Comparison of ENCODE assay signal across 8 cellular contexts in genomic region chr7:135977020-135977741, GRCh38. TPM values are rescaled to one million over a fixed set of nuclear protein-coding genes. Genes with fewer than 3 reads are reported as not detected.
DNase-seq lines count a peak whose midpoint lies in the region; ATAC-seq lines count a peak whose summit lies in the region.

Gene MTPN, minus strand, starts transcription at chr7:135977359. Its CDS starts 259 bp downstream, at chr7:135977100.

- H3K9me3 Mint-ChIP-seq in activated naive CD4-positive, alpha-beta T cell treated with anti-CD3 and anti-CD28 coated beads, Interleukin-2, amount 50 U/mL, for 72 hours: peaks cover 4 to 5% of the 10 kb centered on the region in 2 donors

- peak; percentile 56 for ATAC-seq in HG02610 (IDR thresholded peaks at IDR 0.05; ENCODE audit: unreplicated experiment)
- ATAC-seq in activated naive CD4-positive, alpha-beta T cell treated with anti-CD3 and anti-CD28 coated beads, Interleukin-2, amount 50 U/mL, for 72 hours: peak; percentile 85 to 88

- peak within 1 kb of the TSS; percentile 91 to 98 for H3K27ac Mint-ChIP-seq in activated naive CD4-positive, alpha-beta T cell treated with anti-CD3 and anti-CD28 coated beads, Interleukin-2, amount 50 U/mL, for 72 hours

- peaks cover 20 to 30% of the 10 kb centered on the region in 2 donors for H3K36me3 Mint-ChIP-seq in activated naive CD4-positive, alpha-beta T cell treated with anti-CD3 and anti-CD28 coated beads, Interleukin-2, amount 50 U/mL, for 72 hours

- H3K27ac ChIP-seq in temporal lobe (ENCODE audit: low read depth, low read length): peak within 1 kb of the TSS; percentile 53

- peak within 1 kb of the TSS; percentile 90 for H3K4me3 ChIP-seq in GM08714 (ENCODE audit: low read length)

- DNase-seq in NCI-H1092 treated with DMSO at 0.1 percent for 48 hours (lab: John Stamatoyannopoulos, UW) (peak; percentile 99), SKM-1 (lab: John Stamatoyannopoulos, UW; ENCODE audit: unreplicated experiment) (peak; percentile 98), glomerular endothelial cell (ENCODE audit: extremely low read depth, low read depth, low spot score) (peak; percentile 82), occipital lobe (lab: John Stamatoyannopoulos, UW) (peak; percentile 98)
- DNase-seq in activated naive CD4-positive, alpha-beta T cell treated with anti-CD3 and anti-CD28 coated beads, Interleukin-2, amount 50 U/mL, for 72 hours (ENCODE audit: low spot score in 2 of 2): peak; percentile 96 to 98

RNA-seq across cellular contexts. Expression of gene MTPN, which starts in this region (rescaled TPM):
- 100 to 1,000 TPM; 117 to 125 TPM for total RNA-seq in activated naive CD4-positive, alpha-beta T cell treated with anti-CD3 and anti-CD28 coated beads, Interleukin-2, amount 50 U/mL, for 72 hours
- total RNA-seq in glomerular endothelial cell (148 and 166 TPM in 2 replicates), occipital lobe (171 TPM), temporal lobe (165 TPM)

Comparison
In these comparisons a context has a peak if more than half of its experiments do, and no peak if none do; other contexts are left out.
1. Peak in every context shown above with its lines: DNase-seq, ATAC-seq, H3K4me3 ChIP-seq and H3K27ac ChIP-seq.